In genomic region chrX:122545778-122546177, GRCh38 we compare ENCODE assay signal across 2 cellular contexts.
TF ChIP-seq lines count a peak whose summit lies in the region.

No MANE protein-coding gene starts in this region.

TF ChIP-seq in liver, 16 proteins besides CTCF, POLR2A, EP300 and RAD21 (continued from another document):
- no peak for TF ChIP-seq ZBTB33 (IDR thresholded peaks at IDR 0.05)

TF ChIP-seq in HepG2, 621 proteins besides CTCF, POLR2A, EP300 and RAD21 (continued from another document):
- no peak for TF ChIP-seq RNF219 (CRISPR knock-in tag; IDR thresholded peaks at IDR 0.05)
- TF ChIP-seq ZNF496 (CRISPR knock-in tag; IDR thresholded peaks at IDR 0.05; ENCODE audit: insufficient replicate concordance), result no peak
- TF ChIP-seq ZNF501 (CRISPR knock-in tag; IDR thresholded peaks at IDR 0.05), result no peak
- TF ChIP-seq PCBP2 (optimal IDR thresholded peaks at IDR 0.05; ENCODE audit: low read depth, low read length, poor library complexity, severe bottlenecking), result no peak
- TF ChIP-seq ATAD3A (CRISPR knock-in tag; IDR thresholded peaks at IDR 0.05), result no peak
- no peak for TF ChIP-seq ZBTB26 (CRISPR knock-in tag; IDR thresholded peaks at IDR 0.05; ENCODE audit: borderline replicate concordance)
- no peak for TF ChIP-seq ZNF30 (CRISPR knock-in tag; IDR thresholded peaks at IDR 0.05)
- no peak for TF ChIP-seq NR2F2 (IDR thresholded peaks at IDR 0.05; ENCODE audit: borderline replicate concordance, low read depth)
- no peak for TF ChIP-seq ZNF142 (CRISPR knock-in tag; IDR thresholded peaks at IDR 0.05)
- no peak for TF ChIP-seq ZNF883 (CRISPR knock-in tag; IDR thresholded peaks at IDR 0.05; ENCODE audit: not compliant biosample characterization)
- TF ChIP-seq RXRA (CRISPR knock-in tag; IDR thresholded peaks at IDR 0.05), result no peak
- no peak for TF ChIP-seq NFE2L1 (CRISPR knock-in tag; IDR thresholded peaks at IDR 0.05; ENCODE audit: borderline replicate concordance)
- no peak for TF ChIP-seq RFXANK (CRISPR knock-in tag; IDR thresholded peaks at IDR 0.05)
- no peak for TF ChIP-seq PHF21A (CRISPR knock-in tag; IDR thresholded peaks at IDR 0.05)
- no peak for TF ChIP-seq ZNF724P (CRISPR knock-in tag; IDR thresholded peaks at IDR 0.05; ENCODE audit: borderline replicate concordance)
